ENCODE assay signal across 8 cellular contexts in the genomic region with DNA sequence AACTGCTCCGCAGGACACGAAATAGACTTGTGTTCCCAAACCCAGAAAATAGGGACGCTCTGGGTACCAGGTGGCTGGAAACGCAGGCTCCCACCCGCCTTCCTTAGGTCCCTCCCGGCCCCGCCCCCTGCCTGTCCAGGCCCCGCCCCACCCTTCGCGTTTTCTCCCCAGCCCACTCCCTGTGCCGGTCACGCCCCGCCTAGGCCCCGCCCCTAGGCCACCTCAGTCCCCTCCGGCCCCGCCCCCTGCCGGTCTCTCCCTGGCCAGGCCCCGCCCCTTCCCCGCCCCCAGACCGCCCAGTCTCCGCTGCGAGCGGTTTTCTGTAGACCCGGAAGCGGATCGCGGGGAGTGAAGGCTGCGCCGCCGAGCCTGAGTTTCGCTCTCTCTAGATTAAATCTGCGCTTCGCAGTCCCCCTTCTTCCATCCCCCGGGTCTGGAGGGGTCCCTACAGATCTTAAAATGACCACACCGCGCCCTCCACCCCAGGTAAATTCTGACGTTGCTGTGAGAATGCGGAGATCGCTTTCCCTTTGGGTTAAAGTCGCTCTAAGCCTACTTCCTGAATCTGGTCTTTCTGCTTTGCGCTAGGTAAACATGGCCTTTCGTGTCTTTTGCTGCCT. TPM values are rescaled to one million over a fixed set of nuclear protein-coding genes. Genes with fewer than 3 reads are reported as not detected.
DNase-seq lines count a peak whose midpoint lies in the region; ATAC-seq and TF ChIP-seq lines count a peak whose summit lies in the region.

No MANE protein-coding gene starts in this region.

- TF ChIP-seq CTCF in glutamatergic neuron (IDR thresholded peaks at IDR 0.05; ENCODE audit: partially characterized antibody, unreplicated experiment), result no peak

- peaks cover 47 to 78% of the 10 kb centered on the region in 2 donors for H3K36me3 Mint-ChIP-seq in activated naive CD4-positive, alpha-beta T cell treated with anti-CD3 and anti-CD28 coated beads, Interleukin-2, amount 50 U/mL, for 72 hours
- H3K36me3 Mint-ChIP-seq in glutamatergic neuron (ENCODE audit: unreplicated experiment), result peaks cover 12% of the 10 kb centered on the region

- peak overlapping the region; percentile 94 for H3K4me3 Mint-ChIP-seq in glutamatergic neuron (ENCODE audit: unreplicated experiment)

- in situ Hi-C loops in SK-MEL-5 (cut with HindIII; ENCODE audit: low pct_unique_long_range_greater_than_20kb, low sequenced_read_pairs), result no loop called here

- H3K27ac Mint-ChIP-seq in activated naive CD4-positive, alpha-beta T cell treated with anti-CD3 and anti-CD28 coated beads, Interleukin-2, amount 50 U/mL, for 72 hours, result peak overlapping the region; percentile 88 to 89
- H3K27ac Mint-ChIP-seq in glutamatergic neuron (ENCODE audit: unreplicated experiment), result peak overlapping the region; percentile 68

- peaks cover 5% of the 10 kb centered on the region for H3K27me3 Mint-ChIP-seq in glutamatergic neuron (ENCODE audit: unreplicated experiment)

- H3K9me3 Mint-ChIP-seq in activated naive CD4-positive, alpha-beta T cell treated with anti-CD3 and anti-CD28 coated beads, Interleukin-2, amount 50 U/mL, for 72 hours, result peaks cover 21 to 45% of the 10 kb centered on the region in 2 donors
- H3K9me3 Mint-ChIP-seq in glutamatergic neuron (ENCODE audit: unreplicated experiment), result peaks cover 15% of the 10 kb centered on the region

- peak; percentile 72 to 86 for ATAC-seq in activated naive CD4-positive, alpha-beta T cell treated with anti-CD3 and anti-CD28 coated beads, Interleukin-2, amount 50 U/mL, for 72 hours
- no peak for ATAC-seq in GM21526 (IDR thresholded peaks at IDR 0.05; ENCODE audit: low FRiP score, unreplicated experiment)

- DNase-seq in DMS53 treated with DMSO at 0.1 percent for 48 hours (lab: John Stamatoyannopoulos, UW; ENCODE audit: unreplicated experiment) (peak; percentile 56), HPDE6-E6E7 (ENCODE audit: extremely low spot score) (peak; percentile 82), SK-MEL-5 (ENCODE audit: low read depth, low spot score) (peak; percentile 83), glutamatergic neuron (peak; percentile 95), nucleus accumbens (lab: John Stamatoyannopoulos, UW) (peak; percentile 47 to 99 (median 94)), stromal cell of bone marrow (ENCODE audit: low read depth) (peak; percentile 79)
- peak; percentile 84 to 92 for DNase-seq in activated naive CD4-positive, alpha-beta T cell treated with anti-CD3 and anti-CD28 coated beads, Interleukin-2, amount 50 U/mL, for 72 hours (ENCODE audit: low spot score in 2 of 2)

- H3K4me1 Mint-ChIP-seq in glutamatergic neuron (ENCODE audit: low read depth, unreplicated experiment), result peaks cover 3% of the 10 kb centered on the region

RNA-seq across cellular contexts. Expression of gene ZNF665, which starts 3.7 kb away (rescaled TPM):
- not detected in 2 replicates for total RNA-seq in SK-MEL-5 (2014; rRNA removed; shearing (Covaris generic))
- 0.13 TPM in 1 of 2 replicates, not detected in the other for polyA plus RNA-seq in SK-MEL-5 (2015; cell fraction: cytosol; rRNA removed)
- 0.08 and 0.17 TPM in 2 replicates for polyA plus RNA-seq in SK-MEL-5 (2015; cell fraction: nucleus; rRNA removed)
- 1 to 10 TPM; 3.1 to 4.4 TPM for total RNA-seq in activated naive CD4-positive, alpha-beta T cell treated with anti-CD3 and anti-CD28 coated beads, Interleukin-2, amount 50 U/mL, for 72 hours
- total RNA-seq in glutamatergic neuron (ENCODE audit: unreplicated experiment), result 1.1 TPM

RNA-seq across cellular contexts. Expression of gene ZNF347, which starts 38.0 kb away (rescaled TPM):
- 5.9 and 6.7 TPM in 2 replicates for total RNA-seq in SK-MEL-5 (2014; rRNA removed; shearing (Covaris generic))
- polyA plus RNA-seq in SK-MEL-5 (2015; cell fraction: cytosol; rRNA removed), result 1.9 and 4.2 TPM in 2 replicates
- 6.4 and 11.4 TPM in 2 replicates for polyA plus RNA-seq in SK-MEL-5 (2015; cell fraction: nucleus; rRNA removed)
- 1 to 10 TPM; 5.6 TPM for total RNA-seq in activated naive CD4-positive, alpha-beta T cell treated with anti-CD3 and anti-CD28 coated beads, Interleukin-2, amount 50 U/mL, for 72 hours
- total RNA-seq in glutamatergic neuron (ENCODE audit: unreplicated experiment), result 11.1 TPM

RNA-seq across cellular contexts. Expression of gene ZNF677, which starts 57.8 kb away (rescaled TPM):
- 6.2 and 8.0 TPM in 2 replicates for total RNA-seq in SK-MEL-5 (2014; rRNA removed; shearing (Covaris generic))
- 6.9 and 15.6 TPM in 2 replicates for polyA plus RNA-seq in SK-MEL-5 (2015; cell fraction: cytosol; rRNA removed)
- 15.7 and 20.4 TPM in 2 replicates for polyA plus RNA-seq in SK-MEL-5 (2015; cell fraction: nucleus; rRNA removed)
- total RNA-seq in activated naive CD4-positive, alpha-beta T cell treated with anti-CD3 and anti-CD28 coated beads, Interleukin-2, amount 50 U/mL, for 72 hours, result 1 to 10 TPM; 2.9 to 6.1 TPM
- 63.0 TPM for total RNA-seq in glutamatergic neuron (ENCODE audit: unreplicated experiment)
